Comparison of ENCODE assay signal across 1 cellular context in the genomic region with DNA sequence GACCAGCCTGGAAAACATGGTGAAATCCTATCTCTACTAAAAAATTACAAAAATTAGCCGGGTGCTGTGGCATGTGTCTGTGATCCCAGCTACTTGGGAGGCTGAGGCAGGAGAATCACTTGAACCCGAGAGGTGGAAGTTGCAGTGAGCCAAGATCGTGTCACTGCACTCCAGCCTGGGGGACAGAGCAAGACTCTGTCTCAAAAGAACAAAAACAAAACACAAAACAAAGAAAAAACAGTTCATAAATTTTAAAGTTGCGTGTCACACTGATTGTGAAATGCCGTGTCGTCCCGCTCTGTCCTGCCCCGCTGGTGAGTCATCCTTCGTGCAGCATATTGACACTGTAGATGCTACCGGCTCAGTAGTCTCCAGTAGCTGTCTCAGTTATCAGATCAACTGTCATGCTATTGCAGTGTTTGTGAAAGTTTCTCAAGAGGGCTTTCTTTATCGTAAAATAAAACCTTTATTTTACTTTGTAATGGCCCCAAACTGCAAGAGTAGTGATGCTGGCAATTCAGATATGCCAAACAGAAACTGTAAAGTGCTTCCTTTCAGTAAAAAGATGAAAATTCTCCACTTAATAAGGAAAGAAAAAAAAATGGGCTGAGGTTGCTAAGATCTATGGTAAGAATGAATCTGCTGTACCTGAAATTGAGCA.
TF ChIP-seq lines count a peak whose summit lies in the region.

No MANE protein-coding gene starts in this region.

TF ChIP-seq in HepG2, 621 proteins besides CTCF, POLR2A, EP300 and RAD21 (continued from another document and continues in another):
- TF ChIP-seq ZBED4 (CRISPR knock-in tag; IDR thresholded peaks at IDR 0.05; ENCODE audit: borderline replicate concordance) (peak; percentile 47; the same call in 1 of the 2 replicates), SOX5 (CRISPR knock-in tag; IDR thresholded peaks at IDR 0.05; ENCODE audit: borderline replicate concordance) (peak; percentile 84), ZNF839 (CRISPR knock-in tag; IDR thresholded peaks at IDR 0.05; ENCODE audit: borderline replicate concordance) (no peak), ZSCAN21 (CRISPR knock-in tag; IDR thresholded peaks at IDR 0.05; ENCODE audit: borderline replicate concordance) (no peak), IKZF5 (CRISPR knock-in tag; IDR thresholded peaks at IDR 0.05) (no peak), GABPA (IDR thresholded peaks at IDR 0.05; ENCODE audit: low read depth, low read length) (no peak), GABPA (CRISPR knock-in tag; IDR thresholded peaks at IDR 0.05; ENCODE audit: low read depth) (0 out of 2 replicates have a peak, but pooled peaks have one; percentile 13), FOSL1 (CRISPR knock-in tag; IDR thresholded peaks at IDR 0.05; ENCODE audit: borderline replicate concordance) (peak; percentile 97), TSC22D2 (CRISPR knock-in tag; IDR thresholded peaks at IDR 0.05; ENCODE audit: borderline replicate concordance) (no peak), CREB3 (CRISPR knock-in tag; IDR thresholded peaks at IDR 0.05) (no peak), TRIM24 (CRISPR knock-in tag; IDR thresholded peaks at IDR 0.05) (0 out of 2 replicates have a peak, but pooled peaks have one; percentile 68), MBD4 (IDR thresholded peaks at IDR 0.05; ENCODE audit: borderline replicate concordance, low read length) (no peak), ZNF546 (CRISPR knock-in tag; conservative IDR thresholded peaks at IDR 0.05) (no peak), SP5 (CRISPR knock-in tag; IDR thresholded peaks at IDR 0.05; ENCODE audit: borderline replicate concordance, low read depth) (no peak), ATF4 (CRISPR knock-in tag; IDR thresholded peaks at IDR 0.05) (peak in 1 of 2 experiments; percentile 80; a peak in 2 of 4 replicates), THRA (CRISPR knock-in tag; IDR thresholded peaks at IDR 0.05; ENCODE audit: borderline replicate concordance) (no peak), ZFP36L2 (CRISPR knock-in tag; IDR thresholded peaks at IDR 0.05) (no peak), ZBTB42 (CRISPR knock-in tag; IDR thresholded peaks at IDR 0.05) (no peak), ZFP62 (CRISPR knock-in tag; IDR thresholded peaks at IDR 0.05) (no peak), ZNF614 (CRISPR knock-in tag; IDR thresholded peaks at IDR 0.05; ENCODE audit: borderline replicate concordance) (peak; percentile 87), ZNF552 (CRISPR knock-in tag; IDR thresholded peaks at IDR 0.05; ENCODE audit: borderline replicate concordance) (no peak), HOXD1 (CRISPR knock-in tag; IDR thresholded peaks at IDR 0.05) (no peak), NRL (CRISPR knock-in tag; IDR thresholded peaks at IDR 0.05; ENCODE audit: borderline replicate concordance) (no peak), KLF13 (CRISPR knock-in tag; IDR thresholded peaks at IDR 0.05) (no peak), ZSCAN31 (CRISPR knock-in tag; IDR thresholded peaks at IDR 0.05; ENCODE audit: low read depth) (no peak), ZNF251 (CRISPR knock-in tag; IDR thresholded peaks at IDR 0.05) (no peak), KAT8 (CRISPR knock-in tag; IDR thresholded peaks at IDR 0.05) (peak; percentile 31; the same call in 1 of the 2 replicates), KDM5B (CRISPR knock-in tag; IDR thresholded peaks at IDR 0.05; ENCODE audit: borderline replicate concordance) (no peak), NPAS2 (CRISPR knock-in tag; IDR thresholded peaks at IDR 0.05; ENCODE audit: borderline replicate concordance) (no peak), GZF1 (CRISPR knock-in tag; IDR thresholded peaks at IDR 0.05) (no peak), ZNF629 (CRISPR knock-in tag; conservative IDR thresholded peaks at IDR 0.05) (no peak), HNRNPK (IDR thresholded peaks at IDR 0.05; ENCODE audit: low read depth, low read length, poor library complexity, severe bottlenecking) (no peak), ZNF260 (CRISPR knock-in tag; IDR thresholded peaks at IDR 0.05; ENCODE audit: borderline replicate concordance, low read depth) (no peak), ZNF704 (CRISPR knock-in tag; IDR thresholded peaks at IDR 0.05; ENCODE audit: borderline replicate concordance) (no peak), ZNF263 (CRISPR knock-in tag; IDR thresholded peaks at IDR 0.05) (peak; percentile 43; the same call in 1 of the 2 replicates), SRF (IDR thresholded peaks at IDR 0.05; ENCODE audit: low read depth, low read length) (no peak), ZNF549 (CRISPR knock-in tag; IDR thresholded peaks at IDR 0.05) (no peak), MLX (CRISPR knock-in tag; IDR thresholded peaks at IDR 0.05) (peak; percentile 50; the same call in 1 of the 2 replicates), MAZ (IDR thresholded peaks at IDR 0.05; ENCODE audit: borderline replicate concordance, low read depth, low read length) (no peak), MAZ (CRISPR knock-in tag; IDR thresholded peaks at IDR 0.05; ENCODE audit: low read depth) (no peak)
- TF ChIP-seq, protein P1, sequence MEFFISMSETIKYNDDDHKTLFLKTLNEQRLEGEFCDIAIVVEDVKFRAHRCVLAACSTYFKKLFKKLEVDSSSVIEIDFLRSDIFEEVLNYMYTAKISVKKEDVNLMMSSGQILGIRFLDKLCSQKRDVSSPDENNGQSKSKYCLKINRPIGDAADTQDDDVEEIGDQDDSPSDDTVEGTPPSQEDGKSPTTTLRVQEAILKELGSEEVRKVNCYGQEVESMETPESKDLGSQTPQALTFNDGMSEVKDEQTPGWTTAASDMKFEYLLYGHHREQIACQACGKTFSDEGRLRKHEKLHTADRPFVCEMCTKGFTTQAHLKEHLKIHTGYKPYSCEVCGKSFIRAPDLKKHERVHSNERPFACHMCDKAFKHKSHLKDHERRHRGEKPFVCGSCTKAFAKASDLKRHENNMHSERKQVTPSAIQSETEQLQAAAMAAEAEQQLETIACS (CRISPR knock-in tag; IDR thresholded peaks at IDR 0.05): no peak
- TF ChIP-seq, protein P2, sequence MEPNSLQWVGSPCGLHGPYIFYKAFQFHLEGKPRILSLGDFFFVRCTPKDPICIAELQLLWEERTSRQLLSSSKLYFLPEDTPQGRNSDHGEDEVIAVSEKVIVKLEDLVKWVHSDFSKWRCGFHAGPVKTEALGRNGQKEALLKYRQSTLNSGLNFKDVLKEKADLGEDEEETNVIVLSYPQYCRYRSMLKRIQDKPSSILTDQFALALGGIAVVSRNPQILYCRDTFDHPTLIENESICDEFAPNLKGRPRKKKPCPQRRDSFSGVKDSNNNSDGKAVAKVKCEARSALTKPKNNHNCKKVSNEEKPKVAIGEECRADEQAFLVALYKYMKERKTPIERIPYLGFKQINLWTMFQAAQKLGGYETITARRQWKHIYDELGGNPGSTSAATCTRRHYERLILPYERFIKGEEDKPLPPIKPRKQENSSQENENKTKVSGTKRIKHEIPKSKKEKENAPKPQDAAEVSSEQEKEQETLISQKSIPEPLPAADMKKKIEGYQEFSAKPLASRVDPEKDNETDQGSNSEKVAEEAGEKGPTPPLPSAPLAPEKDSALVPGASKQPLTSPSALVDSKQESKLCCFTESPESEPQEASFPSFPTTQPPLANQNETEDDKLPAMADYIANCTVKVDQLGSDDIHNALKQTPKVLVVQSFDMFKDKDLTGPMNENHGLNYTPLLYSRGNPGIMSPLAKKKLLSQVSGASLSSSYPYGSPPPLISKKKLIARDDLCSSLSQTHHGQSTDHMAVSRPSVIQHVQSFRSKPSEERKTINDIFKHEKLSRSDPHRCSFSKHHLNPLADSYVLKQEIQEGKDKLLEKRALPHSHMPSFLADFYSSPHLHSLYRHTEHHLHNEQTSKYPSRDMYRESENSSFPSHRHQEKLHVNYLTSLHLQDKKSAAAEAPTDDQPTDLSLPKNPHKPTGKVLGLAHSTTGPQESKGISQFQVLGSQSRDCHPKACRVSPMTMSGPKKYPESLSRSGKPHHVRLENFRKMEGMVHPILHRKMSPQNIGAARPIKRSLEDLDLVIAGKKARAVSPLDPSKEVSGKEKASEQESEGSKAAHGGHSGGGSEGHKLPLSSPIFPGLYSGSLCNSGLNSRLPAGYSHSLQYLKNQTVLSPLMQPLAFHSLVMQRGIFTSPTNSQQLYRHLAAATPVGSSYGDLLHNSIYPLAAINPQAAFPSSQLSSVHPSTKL (CRISPR knock-in tag; IDR thresholded peaks at IDR 0.05): peak; percentile 83
- TF ChIP-seq, protein P3, sequence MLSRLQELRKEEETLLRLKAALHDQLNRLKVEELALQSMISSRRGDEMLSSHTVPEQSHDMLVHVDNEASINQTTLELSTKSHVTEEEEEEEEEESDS (CRISPR knock-in tag; IDR thresholded peaks at IDR 0.05; ENCODE audit: borderline replicate concordance): no peak
- TF ChIP-seq, protein P4, sequence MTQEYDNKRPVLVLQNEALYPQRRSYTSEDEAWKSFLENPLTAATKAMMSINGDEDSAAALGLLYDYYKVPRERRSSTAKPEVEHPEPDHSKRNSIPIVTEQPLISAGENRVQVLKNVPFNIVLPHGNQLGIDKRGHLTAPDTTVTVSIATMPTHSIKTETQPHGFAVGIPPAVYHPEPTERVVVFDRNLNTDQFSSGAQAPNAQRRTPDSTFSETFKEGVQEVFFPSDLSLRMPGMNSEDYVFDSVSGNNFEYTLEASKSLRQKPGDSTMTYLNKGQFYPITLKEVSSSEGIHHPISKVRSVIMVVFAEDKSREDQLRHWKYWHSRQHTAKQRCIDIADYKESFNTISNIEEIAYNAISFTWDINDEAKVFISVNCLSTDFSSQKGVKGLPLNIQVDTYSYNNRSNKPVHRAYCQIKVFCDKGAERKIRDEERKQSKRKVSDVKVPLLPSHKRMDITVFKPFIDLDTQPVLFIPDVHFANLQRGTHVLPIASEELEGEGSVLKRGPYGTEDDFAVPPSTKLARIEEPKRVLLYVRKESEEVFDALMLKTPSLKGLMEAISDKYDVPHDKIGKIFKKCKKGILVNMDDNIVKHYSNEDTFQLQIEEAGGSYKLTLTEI (CRISPR knock-in tag; conservative IDR thresholded peaks at IDR 0.05): no peak
